Comparison of ENCODE assay signal across 1 cellular context in the genomic region with DNA sequence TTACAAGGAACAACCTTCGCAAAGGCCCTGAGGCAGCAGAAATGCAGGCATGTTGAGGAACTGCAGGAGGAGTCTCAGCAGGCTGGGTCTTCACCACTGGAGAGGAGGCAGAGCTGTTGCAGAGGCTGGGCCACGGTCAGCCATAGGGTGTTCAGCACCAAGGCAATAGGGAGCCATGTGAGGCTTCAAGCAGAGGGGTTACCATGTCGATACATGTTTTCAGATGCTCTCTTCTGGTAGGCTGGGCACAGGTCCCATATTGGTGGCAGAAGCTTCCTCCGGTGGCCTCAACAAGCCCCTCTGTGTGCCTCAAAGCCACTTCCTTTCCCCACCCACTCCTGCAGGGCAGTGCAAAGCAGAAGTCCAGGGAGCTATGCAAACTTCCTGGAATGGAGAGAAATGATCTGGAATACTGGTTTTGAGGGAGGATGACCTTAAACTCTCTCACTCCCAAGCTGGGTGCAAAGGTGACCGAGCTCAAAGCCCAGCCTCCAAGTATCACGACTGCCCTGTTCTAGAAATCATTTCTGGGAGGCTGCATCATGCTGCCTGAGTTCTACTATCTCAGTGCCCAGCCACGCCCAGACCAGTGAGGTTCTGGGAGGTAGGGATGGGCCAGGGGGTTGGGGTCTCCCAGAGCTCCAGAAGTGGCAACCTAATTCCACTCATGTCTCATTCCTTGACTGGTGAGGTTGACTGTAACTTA.
TF ChIP-seq lines count a peak whose summit lies in the region.

A gene with protein sequence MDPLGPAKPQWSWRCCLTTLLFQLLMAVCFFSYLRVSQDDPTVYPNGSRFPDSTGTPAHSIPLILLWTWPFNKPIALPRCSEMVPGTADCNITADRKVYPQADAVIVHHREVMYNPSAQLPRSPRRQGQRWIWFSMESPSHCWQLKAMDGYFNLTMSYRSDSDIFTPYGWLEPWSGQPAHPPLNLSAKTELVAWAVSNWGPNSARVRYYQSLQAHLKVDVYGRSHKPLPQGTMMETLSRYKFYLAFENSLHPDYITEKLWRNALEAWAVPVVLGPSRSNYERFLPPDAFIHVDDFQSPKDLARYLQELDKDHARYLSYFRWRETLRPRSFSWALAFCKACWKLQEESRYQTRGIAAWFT (minus strand): TSS at position 391 of the 706 bp plus-strand sequence. CDS start 7,135 bp downstream, outside the sequence.

TF ChIP-seq in HepG2, 621 proteins besides CTCF, POLR2A, EP300 and RAD21 (continued from another document and continues in another):
- TF ChIP-seq, protein P1, sequence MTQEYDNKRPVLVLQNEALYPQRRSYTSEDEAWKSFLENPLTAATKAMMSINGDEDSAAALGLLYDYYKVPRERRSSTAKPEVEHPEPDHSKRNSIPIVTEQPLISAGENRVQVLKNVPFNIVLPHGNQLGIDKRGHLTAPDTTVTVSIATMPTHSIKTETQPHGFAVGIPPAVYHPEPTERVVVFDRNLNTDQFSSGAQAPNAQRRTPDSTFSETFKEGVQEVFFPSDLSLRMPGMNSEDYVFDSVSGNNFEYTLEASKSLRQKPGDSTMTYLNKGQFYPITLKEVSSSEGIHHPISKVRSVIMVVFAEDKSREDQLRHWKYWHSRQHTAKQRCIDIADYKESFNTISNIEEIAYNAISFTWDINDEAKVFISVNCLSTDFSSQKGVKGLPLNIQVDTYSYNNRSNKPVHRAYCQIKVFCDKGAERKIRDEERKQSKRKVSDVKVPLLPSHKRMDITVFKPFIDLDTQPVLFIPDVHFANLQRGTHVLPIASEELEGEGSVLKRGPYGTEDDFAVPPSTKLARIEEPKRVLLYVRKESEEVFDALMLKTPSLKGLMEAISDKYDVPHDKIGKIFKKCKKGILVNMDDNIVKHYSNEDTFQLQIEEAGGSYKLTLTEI (CRISPR knock-in tag; conservative IDR thresholded peaks at IDR 0.05) = no peak
- TF ChIP-seq ZNF550 (CRISPR knock-in tag; IDR thresholded peaks at IDR 0.05; ENCODE audit: borderline replicate concordance) (no peak), RNF2 (conservative IDR thresholded peaks at IDR 0.05; ENCODE audit: low read depth) (no peak), ZNF772 (CRISPR knock-in tag; IDR thresholded peaks at IDR 0.05) (peak; percentile 44; the same call in 1 of the 2 replicates), MBNL3 (CRISPR knock-in tag; conservative IDR thresholded peaks at IDR 0.05) (no peak), KMT2A (CRISPR knock-in tag; IDR thresholded peaks at IDR 0.05) (peak; percentile 54; the same call in 1 of the 2 replicates), ZNF180 (CRISPR knock-in tag; IDR thresholded peaks at IDR 0.05; ENCODE audit: borderline replicate concordance, low read depth) (no peak), ZNF12 (CRISPR knock-in tag; IDR thresholded peaks at IDR 0.05) (no peak), ZNF570 (CRISPR knock-in tag; IDR thresholded peaks at IDR 0.05; ENCODE audit: borderline replicate concordance) (no peak), ZNF780A (CRISPR knock-in tag; IDR thresholded peaks at IDR 0.05) (no peak), FOSL2 (CRISPR knock-in tag; IDR thresholded peaks at IDR 0.05) (no peak), ARNT (IDR thresholded peaks at IDR 0.05) (no peak), PCBP2 (optimal IDR thresholded peaks at IDR 0.05; ENCODE audit: low read depth, low read length, poor library complexity, severe bottlenecking) (no peak), ZBTB21 (CRISPR knock-in tag; IDR thresholded peaks at IDR 0.05) (no peak), BHLHE40 (IDR thresholded peaks at IDR 0.05; ENCODE audit: low read length) (no peak), ZNF121 (CRISPR knock-in tag; IDR thresholded peaks at IDR 0.05) (peak; percentile 20; the same call in 1 of the 2 replicates), GABPA (IDR thresholded peaks at IDR 0.05; ENCODE audit: low read depth, low read length) (no peak), GABPA (CRISPR knock-in tag; IDR thresholded peaks at IDR 0.05; ENCODE audit: low read depth) (peak; percentile 63; the same call in 1 of the 2 replicates), TOE1 (CRISPR knock-in tag; IDR thresholded peaks at IDR 0.05) (no peak), ZNF619 (CRISPR knock-in tag; IDR thresholded peaks at IDR 0.05) (no peak), ZNF713 (CRISPR knock-in tag; IDR thresholded peaks at IDR 0.05) (no peak), PAWR (CRISPR knock-in tag; IDR thresholded peaks at IDR 0.05; ENCODE audit: borderline replicate concordance) (no peak), HNRNPH1 (optimal IDR thresholded peaks at IDR 0.05; ENCODE audit: low read depth, low read length) (no peak)
- TF ChIP-seq, protein P2, sequence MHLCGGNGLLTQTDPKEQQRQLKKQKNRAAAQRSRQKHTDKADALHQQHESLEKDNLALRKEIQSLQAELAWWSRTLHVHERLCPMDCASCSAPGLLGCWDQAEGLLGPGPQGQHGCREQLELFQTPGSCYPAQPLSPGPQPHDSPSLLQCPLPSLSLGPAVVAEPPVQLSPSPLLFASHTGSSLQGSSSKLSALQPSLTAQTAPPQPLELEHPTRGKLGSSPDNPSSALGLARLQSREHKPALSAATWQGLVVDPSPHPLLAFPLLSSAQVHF (CRISPR knock-in tag; IDR thresholded peaks at IDR 0.05) = no peak
- TF ChIP-seq, protein P3, sequence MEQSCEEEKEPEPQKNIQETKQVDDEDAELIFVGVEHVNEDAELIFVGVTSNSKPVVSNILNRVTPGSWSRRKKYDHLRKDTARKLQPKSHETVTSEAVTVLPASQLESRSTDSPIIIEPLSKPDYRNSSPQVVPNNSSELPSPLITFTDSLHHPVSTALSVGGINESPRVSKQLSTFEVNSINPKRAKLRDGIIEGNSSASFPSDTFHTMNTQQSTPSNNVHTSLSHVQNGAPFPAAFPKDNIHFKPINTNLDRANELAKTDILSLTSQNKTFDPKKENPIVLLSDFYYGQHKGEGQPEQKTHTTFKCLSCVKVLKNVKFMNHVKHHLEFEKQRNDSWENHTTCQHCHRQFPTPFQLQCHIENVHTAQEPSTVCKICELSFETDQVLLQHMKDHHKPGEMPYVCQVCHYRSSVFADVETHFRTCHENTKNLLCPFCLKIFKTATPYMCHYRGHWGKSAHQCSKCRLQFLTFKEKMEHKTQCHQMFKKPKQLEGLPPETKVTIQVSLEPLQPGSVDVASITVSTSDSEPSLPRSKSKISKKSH (CRISPR knock-in tag; IDR thresholded peaks at IDR 0.05; ENCODE audit: borderline replicate concordance) = no peak
- TF ChIP-seq, protein P4, sequence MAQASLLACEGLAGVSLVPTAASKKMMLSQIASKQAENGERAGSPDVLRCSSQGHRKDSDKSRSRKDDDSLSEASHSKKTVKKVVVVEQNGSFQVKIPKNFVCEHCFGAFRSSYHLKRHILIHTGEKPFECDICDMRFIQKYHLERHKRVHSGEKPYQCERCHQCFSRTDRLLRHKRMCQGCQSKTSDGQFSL (CRISPR knock-in tag; IDR thresholded peaks at IDR 0.05) = no peak
- TF ChIP-seq, protein P5, sequence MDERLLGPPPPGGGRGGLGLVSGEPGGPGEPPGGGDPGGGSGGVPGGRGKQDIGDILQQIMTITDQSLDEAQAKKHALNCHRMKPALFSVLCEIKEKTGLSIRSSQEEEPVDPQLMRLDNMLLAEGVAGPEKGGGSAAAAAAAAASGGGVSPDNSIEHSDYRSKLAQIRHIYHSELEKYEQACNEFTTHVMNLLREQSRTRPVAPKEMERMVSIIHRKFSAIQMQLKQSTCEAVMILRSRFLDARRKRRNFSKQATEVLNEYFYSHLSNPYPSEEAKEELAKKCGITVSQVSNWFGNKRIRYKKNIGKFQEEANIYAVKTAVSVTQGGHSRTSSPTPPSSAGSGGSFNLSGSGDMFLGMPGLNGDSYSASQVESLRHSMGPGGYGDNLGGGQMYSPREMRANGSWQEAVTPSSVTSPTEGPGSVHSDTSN (CRISPR knock-in tag; IDR thresholded peaks at IDR 0.05) = no peak
- TF ChIP-seq, protein P6, sequence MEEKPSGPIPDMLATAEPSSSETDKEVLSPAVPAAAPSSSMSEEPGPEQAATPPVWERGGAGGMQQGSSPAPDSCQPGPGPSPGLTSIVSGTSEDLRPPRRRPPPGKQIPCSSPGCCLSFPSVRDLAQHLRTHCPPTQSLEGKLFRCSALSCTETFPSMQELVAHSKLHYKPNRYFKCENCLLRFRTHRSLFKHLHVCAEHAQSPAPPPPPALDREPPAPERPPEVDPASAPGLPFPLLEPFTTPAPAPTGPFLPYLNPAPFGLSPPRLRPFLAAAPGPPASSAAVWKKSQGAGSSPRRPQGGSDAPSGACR (CRISPR knock-in tag; IDR thresholded peaks at IDR 0.05) = no peak
- TF ChIP-seq, protein P7, sequence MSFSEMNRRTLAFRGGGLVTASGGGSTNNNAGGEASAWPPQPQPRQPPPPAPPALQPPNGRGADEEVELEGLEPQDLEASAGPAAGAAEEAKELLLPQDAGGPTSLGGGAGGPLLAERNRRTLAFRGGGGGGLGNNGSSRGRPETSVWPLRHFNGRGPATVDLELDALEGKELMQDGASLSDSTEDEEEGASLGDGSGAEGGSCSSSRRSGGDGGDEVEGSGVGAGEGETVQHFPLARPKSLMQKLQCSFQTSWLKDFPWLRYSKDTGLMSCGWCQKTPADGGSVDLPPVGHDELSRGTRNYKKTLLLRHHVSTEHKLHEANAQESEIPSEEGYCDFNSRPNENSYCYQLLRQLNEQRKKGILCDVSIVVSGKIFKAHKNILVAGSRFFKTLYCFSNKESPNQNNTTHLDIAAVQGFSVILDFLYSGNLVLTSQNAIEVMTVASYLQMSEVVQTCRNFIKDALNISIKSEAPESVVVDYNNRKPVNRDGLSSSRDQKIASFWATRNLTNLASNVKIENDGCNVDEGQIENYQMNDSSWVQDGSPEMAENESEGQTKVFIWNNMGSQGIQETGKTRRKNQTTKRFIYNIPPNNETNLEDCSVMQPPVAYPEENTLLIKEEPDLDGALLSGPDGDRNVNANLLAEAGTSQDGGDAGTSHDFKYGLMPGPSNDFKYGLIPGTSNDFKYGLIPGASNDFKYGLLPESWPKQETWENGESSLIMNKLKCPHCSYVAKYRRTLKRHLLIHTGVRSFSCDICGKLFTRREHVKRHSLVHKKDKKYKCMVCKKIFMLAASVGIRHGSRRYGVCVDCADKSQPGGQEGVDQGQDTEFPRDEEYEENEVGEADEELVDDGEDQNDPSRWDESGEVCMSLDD (CRISPR knock-in tag; IDR thresholded peaks at IDR 0.05; ENCODE audit: borderline replicate concordance) = no peak
- TF ChIP-seq, protein P8, sequence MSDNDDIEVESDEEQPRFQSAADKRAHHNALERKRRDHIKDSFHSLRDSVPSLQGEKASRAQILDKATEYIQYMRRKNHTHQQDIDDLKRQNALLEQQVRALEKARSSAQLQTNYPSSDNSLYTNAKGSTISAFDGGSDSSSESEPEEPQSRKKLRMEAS (IDR thresholded peaks at IDR 0.05) = 0 out of 2 replicates have a peak, but pooled peaks have one; percentile 19
- TF ChIP-seq, protein P9, sequence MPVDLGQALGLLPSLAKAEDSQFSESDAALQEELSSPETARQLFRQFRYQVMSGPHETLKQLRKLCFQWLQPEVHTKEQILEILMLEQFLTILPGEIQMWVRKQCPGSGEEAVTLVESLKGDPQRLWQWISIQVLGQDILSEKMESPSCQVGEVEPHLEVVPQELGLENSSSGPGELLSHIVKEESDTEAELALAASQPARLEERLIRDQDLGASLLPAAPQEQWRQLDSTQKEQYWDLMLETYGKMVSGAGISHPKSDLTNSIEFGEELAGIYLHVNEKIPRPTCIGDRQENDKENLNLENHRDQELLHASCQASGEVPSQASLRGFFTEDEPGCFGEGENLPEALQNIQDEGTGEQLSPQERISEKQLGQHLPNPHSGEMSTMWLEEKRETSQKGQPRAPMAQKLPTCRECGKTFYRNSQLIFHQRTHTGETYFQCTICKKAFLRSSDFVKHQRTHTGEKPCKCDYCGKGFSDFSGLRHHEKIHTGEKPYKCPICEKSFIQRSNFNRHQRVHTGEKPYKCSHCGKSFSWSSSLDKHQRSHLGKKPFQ (CRISPR knock-in tag; IDR thresholded peaks at IDR 0.05; ENCODE audit: insufficient replicate concordance) = peak; percentile 70
- TF ChIP-seq, protein P10, sequence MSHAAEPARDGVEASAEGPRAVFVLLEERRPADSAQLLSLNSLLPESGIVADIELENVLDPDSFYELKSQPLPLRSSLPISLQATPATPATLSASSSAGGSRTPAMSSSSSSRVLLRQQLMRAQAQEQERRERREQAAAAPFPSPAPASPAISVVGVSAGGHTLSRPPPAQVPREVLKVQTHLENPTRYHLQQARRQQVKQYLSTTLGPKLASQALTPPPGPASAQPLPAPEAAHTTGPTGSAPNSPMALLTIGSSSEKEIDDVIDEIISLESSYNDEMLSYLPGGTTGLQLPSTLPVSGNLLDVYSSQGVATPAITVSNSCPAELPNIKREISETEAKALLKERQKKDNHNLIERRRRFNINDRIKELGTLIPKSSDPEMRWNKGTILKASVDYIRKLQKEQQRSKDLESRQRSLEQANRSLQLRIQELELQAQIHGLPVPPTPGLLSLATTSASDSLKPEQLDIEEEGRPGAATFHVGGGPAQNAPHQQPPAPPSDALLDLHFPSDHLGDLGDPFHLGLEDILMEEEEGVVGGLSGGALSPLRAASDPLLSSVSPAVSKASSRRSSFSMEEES (CRISPR knock-in tag; IDR thresholded peaks at IDR 0.05) = no peak
- TF ChIP-seq, protein P11, sequence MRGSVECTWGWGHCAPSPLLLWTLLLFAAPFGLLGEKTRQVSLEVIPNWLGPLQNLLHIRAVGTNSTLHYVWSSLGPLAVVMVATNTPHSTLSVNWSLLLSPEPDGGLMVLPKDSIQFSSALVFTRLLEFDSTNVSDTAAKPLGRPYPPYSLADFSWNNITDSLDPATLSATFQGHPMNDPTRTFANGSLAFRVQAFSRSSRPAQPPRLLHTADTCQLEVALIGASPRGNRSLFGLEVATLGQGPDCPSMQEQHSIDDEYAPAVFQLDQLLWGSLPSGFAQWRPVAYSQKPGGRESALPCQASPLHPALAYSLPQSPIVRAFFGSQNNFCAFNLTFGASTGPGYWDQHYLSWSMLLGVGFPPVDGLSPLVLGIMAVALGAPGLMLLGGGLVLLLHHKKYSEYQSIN (CRISPR knock-in tag; IDR thresholded peaks at IDR 0.05; ENCODE audit: borderline replicate concordance) = no peak
- TF ChIP-seq, protein P12, sequence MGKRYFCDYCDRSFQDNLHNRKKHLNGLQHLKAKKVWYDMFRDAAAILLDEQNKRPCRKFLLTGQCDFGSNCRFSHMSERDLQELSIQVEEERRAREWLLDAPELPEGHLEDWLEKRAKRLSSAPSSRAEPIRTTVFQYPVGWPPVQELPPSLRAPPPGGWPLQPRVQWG (CRISPR knock-in tag; IDR thresholded peaks at IDR 0.05; ENCODE audit: borderline replicate concordance, low read depth) = no peak
- TF ChIP-seq, protein P13, sequence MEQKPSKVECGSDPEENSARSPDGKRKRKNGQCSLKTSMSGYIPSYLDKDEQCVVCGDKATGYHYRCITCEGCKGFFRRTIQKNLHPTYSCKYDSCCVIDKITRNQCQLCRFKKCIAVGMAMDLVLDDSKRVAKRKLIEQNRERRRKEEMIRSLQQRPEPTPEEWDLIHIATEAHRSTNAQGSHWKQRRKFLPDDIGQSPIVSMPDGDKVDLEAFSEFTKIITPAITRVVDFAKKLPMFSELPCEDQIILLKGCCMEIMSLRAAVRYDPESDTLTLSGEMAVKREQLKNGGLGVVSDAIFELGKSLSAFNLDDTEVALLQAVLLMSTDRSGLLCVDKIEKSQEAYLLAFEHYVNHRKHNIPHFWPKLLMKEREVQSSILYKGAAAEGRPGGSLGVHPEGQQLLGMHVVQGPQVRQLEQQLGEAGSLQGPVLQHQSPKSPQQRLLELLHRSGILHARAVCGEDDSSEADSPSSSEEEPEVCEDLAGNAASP (CRISPR knock-in tag; IDR thresholded peaks at IDR 0.05; ENCODE audit: borderline replicate concordance) = peak; percentile 82; the same call in 1 of the 2 replicates
